9 cellular contexts compared by ENCODE assay signal in the genomic region with DNA sequence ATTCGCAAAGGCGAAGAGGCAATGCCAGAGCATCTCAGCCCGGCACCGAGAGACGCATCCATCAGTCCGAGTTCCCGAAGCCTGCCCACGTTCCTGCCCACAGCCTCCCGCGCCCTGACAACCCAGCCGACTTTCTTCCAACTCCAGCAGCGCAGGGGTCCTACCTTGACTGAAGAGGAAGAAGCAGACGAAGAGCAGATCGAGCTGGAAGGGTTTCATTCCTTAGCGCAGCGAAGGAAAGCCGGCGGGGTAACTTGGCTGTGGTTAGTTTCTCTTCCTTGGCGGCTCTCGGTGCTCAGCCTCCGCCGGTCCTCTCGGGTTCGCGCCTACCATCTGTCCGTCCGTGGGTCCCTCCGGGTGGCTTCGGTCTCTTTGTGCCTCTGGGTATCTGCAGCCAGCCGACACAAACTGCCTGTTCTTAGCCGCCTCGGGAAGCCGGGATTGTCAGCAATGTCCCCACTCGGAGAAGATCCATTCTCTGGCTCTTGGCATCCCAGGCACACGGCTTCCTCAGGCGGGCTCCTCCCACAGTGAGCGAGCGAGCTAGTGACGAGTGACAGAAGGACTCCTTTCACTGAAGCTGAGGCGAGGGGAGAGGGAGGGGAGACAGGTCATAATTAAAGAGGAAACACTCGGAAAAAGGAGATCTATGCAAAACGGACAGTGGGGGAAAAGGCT. TPM values are rescaled to one million over a fixed set of nuclear protein-coding genes. Genes with fewer than 3 reads are reported as not detected.
A peak's percentile ranks its signal among the peaks of the same experiment; 100 is the strongest.
DNase-seq lines count a peak whose midpoint lies in the region; ATAC-seq, FAIRE-seq and TF ChIP-seq lines count a peak whose summit lies in the region.
"Had no signal": no experiment of that assay in that cellular context is flagged by ENCODE, and none has a peak within 500 bp of the region (broad histone marks: within the 10 kb centered on the region; RNA-seq: fewer than 3 reads in every experiment).

KIRREL3 (minus strand) TSS at position 480 of the 678 bp plus-strand sequence.

- POLR2A ChIA-PET in A549 (lab: Yijun Ruan, JAX), result no interaction called here

- H3K9me3 ChIP-seq in A549 (no peaks in the 10 kb centered on the region), duodenal mucosa (ENCODE audit: control insufficient read depth in 1 of 2, low read length in 2 of 2) (no peaks in the 10 kb centered on the region), mesenchymal stem cell (ENCODE audit: control insufficient read depth, low read length) (no peaks in the 10 kb centered on the region)
- no peaks in the 10 kb centered on the region for H3K9me3 ChIP-seq in effector memory CD4-positive, alpha-beta T cell (ENCODE audit: control insufficient read depth, low read length)

- no peak within 1 kb of the TSS for H3K9ac ChIP-seq in duodenal mucosa (ENCODE audit: low read depth in 1 of 2, low read length in 2 of 2)
- peak within 1 kb of the TSS; percentile 81 for H3K9ac ChIP-seq in mesenchymal stem cell (ENCODE audit: low read length)

- H3K4me2 ChIP-seq in A549, result peak within 1 kb of the TSS; percentile 96
- H3K4me2 ChIP-seq in mesenchymal stem cell (ENCODE audit: low read length, poor library complexity, severe bottlenecking), result peak within 1 kb of the TSS; percentile 81

- H3K4me1 ChIP-seq in A549 (peaks cover 43% of the 10 kb centered on the region), duodenal mucosa (ENCODE audit: control insufficient read depth in 1 of 2, insufficient read depth in 2 of 2, low read length in 2 of 2) (no peaks in the 10 kb centered on the region), mesenchymal stem cell (ENCODE audit: control insufficient read depth, insufficient read depth, low read depth, low read length) (peaks cover 27% of the 10 kb centered on the region)
- H3K4me1 ChIP-seq in effector memory CD4-positive, alpha-beta T cell (ENCODE audit: control insufficient read depth, insufficient read depth, low read length, poor library complexity, severe bottlenecking), result no peaks in the 10 kb centered on the region

- DNase-seq in A549 (ENCODE audit: low read depth in 1 of 2, low spot score in 1 of 2), result peak; percentile 33 to 58
- DNase-seq in NCI-H1092 treated with DMSO at 0.1 percent for 48 hours (lab: John Stamatoyannopoulos, UW), result peak; percentile 65
- peak; percentile 17 for DNase-seq in mesenchymal stem cell
- DNase-seq in effector memory CD4-positive, alpha-beta T cell, result no peak
- no peak for DNase-seq in activated T-cell treated with anti-CD3 and anti-CD28 coated beads for 4 hours
- DNase-seq: DND-41 had no signal

- H2BK5ac ChIP-seq in mesenchymal stem cell (ENCODE audit: low read depth, low read length, poor library complexity, severe bottlenecking), result no peak within 1 kb of the TSS

- H2BK15ac ChIP-seq in mesenchymal stem cell (ENCODE audit: low read depth, poor library complexity, severe bottlenecking), result no peak within 1 kb of the TSS

- CTCF ChIA-PET in A549 (lab: Yijun Ruan, JAX), result interaction anchor here (0.9 to 6.0 kb wide), 4 partner anchors 8 to 559 kb away, joined by 3 to 62 read pairs (median 22); no protein-coding TSS in a partner anchor

- peak; percentile 49 to 62; a peak in 4 of 6 replicates for ATAC-seq in A549
- ATAC-seq in GM21367 (IDR thresholded peaks at IDR 0.05; ENCODE audit: unreplicated experiment), result no peak
- no peak for ATAC-seq in GM21528 (IDR thresholded peaks at IDR 0.05; ENCODE audit: low FRiP score, unreplicated experiment)

- H3K4me3 ChIP-seq in A549 (peak within 1 kb of the TSS; percentile 64), duodenal mucosa (ENCODE audit: low read depth in 1 of 2, low read length in 2 of 2) (peak within 1 kb of the TSS; percentile 48 to 50), mesenchymal stem cell (ENCODE audit: insufficient read depth in 1 of 2, low read depth in 1 of 2, low read length in 2 of 2) (peak within 1 kb of the TSS; percentile 64 to 88)
- no peak within 1 kb of the TSS for H3K4me3 ChIP-seq in effector memory CD4-positive, alpha-beta T cell (ENCODE audit: insufficient read depth, low read depth, low read length, poor library complexity, severe bottlenecking)

- no peak within 1 kb of the TSS for H3K4ac ChIP-seq in mesenchymal stem cell (ENCODE audit: low read depth in 1 of 2, low read length in 2 of 2)

- H3K36me3 ChIP-seq in duodenal mucosa (ENCODE audit: control insufficient read depth in 1 of 2, insufficient read depth in 2 of 2, low read length in 2 of 2) (no peaks in the 10 kb centered on the region), mesenchymal stem cell (ENCODE audit: control insufficient read depth in 1 of 2, insufficient read depth in 2 of 2, low read depth in 1 of 2, low read length in 2 of 2) (no peaks in the 10 kb centered on the region)
- no peaks in the 10 kb centered on the region for H3K36me3 ChIP-seq in effector memory CD4-positive, alpha-beta T cell (ENCODE audit: control insufficient read depth, insufficient read depth, low read length)

- no peak within 1 kb of the TSS for H2BK120ac ChIP-seq in mesenchymal stem cell (ENCODE audit: low read depth, low read length)

- TF ChIP-seq POLR2A in A549 (IDR thresholded peaks at IDR 0.05; ENCODE audit: low read length), result no peak

- H3K18ac ChIP-seq in mesenchymal stem cell (ENCODE audit: low read depth in 1 of 2, low read length in 2 of 2), result no peak within 1 kb of the TSS

- no peak within 1 kb of the TSS for H4K8ac ChIP-seq in mesenchymal stem cell (ENCODE audit: low read length)

- WGBS in A549 (ENCODE audit: missing lambda C conversion rate), result 1% methylated on average over 32 of the region's 42 CpGs
- 3% methylated on average over 42 of the region's 42 CpGs for WGBS in mesenchymal stem cell

- FAIRE-seq in A549 (lab: Jason Lieb, UNC), result no peak

- H3K23ac ChIP-seq in mesenchymal stem cell (ENCODE audit: low read length in 2 of 2), result no peak within 1 kb of the TSS

- TF ChIP-seq EP300 in A549 (IDR thresholded peaks at IDR 0.05), result no peak

- peak within 1 kb of the TSS; percentile 69 to 92 for H3K27ac ChIP-seq in A549
- H3K27ac ChIP-seq in duodenal mucosa (ENCODE audit: low read depth, low read length), result no peak within 1 kb of the TSS
- H3K27ac ChIP-seq in mesenchymal stem cell (ENCODE audit: low read length, poor library complexity, severe bottlenecking), result no peak within 1 kb of the TSS
- H3K27ac ChIP-seq in effector memory CD4-positive, alpha-beta T cell (ENCODE audit: insufficient read depth, low read length, poor library complexity, severe bottlenecking), result no peak within 1 kb of the TSS

- no peak within 1 kb of the TSS for H2AK5ac ChIP-seq in mesenchymal stem cell (ENCODE audit: low read length, severe bottlenecking)

- no peak within 1 kb of the TSS for H4K91ac ChIP-seq in mesenchymal stem cell (ENCODE audit: low read length)

- peaks cover 28% of the 10 kb centered on the region for H3K79me1 ChIP-seq in mesenchymal stem cell (replicated peaks; ENCODE audit: low read length, poor library complexity, severe bottlenecking)

- no peak within 1 kb of the TSS for H2BK12ac ChIP-seq in mesenchymal stem cell (ENCODE audit: low read length in 2 of 2)

- TF ChIP-seq RAD21 in A549 (conservative IDR thresholded peaks at IDR 0.05 in 1 of 2, IDR thresholded peaks at IDR 0.05 in 1 of 2), result no peak

- no peak for TF ChIP-seq CTCF in A549 (IDR thresholded peaks at IDR 0.05)

- no peak within 1 kb of the TSS for H3K14ac ChIP-seq in mesenchymal stem cell (ENCODE audit: low read length in 2 of 2)

- H2AFZ ChIP-seq in mesenchymal stem cell (ENCODE audit: low read depth, low read length), result peak within 1 kb of the TSS; percentile 66

- H3K27me3 ChIP-seq in duodenal mucosa (ENCODE audit: control insufficient read depth in 1 of 2, insufficient read depth in 2 of 2, low read length in 2 of 2) (peaks cover 61 to 70% of the 10 kb centered on the region in 2 donors), mesenchymal stem cell (ENCODE audit: control insufficient read depth in 1 of 2, insufficient read depth in 1 of 2, low read length in 2 of 2) (peaks cover 0 to 71% of the 10 kb centered on the region in 2 experiments)
- H3K27me3 ChIP-seq in effector memory CD4-positive, alpha-beta T cell (replicated peaks; ENCODE audit: control insufficient read depth, insufficient read depth, low read length, poor library complexity, severe bottlenecking), result peaks cover 9% of the 10 kb centered on the region

TF ChIP-seq in A549, 52 proteins besides CTCF, POLR2A, EP300 and RAD21:
- TF ChIP-seq MYC (IDR thresholded peaks at IDR 0.05; ENCODE audit: borderline replicate concordance, low read length) (no peak), FOSB (CRISPR knock-in tag; IDR thresholded peaks at IDR 0.05) (no peak), RCOR1 (IDR thresholded peaks at IDR 0.05; ENCODE audit: low read depth, low read length) (no peak), ZC3H11A (IDR thresholded peaks at IDR 0.05) (no peak), CBX8 (IDR thresholded peaks at IDR 0.05) (no peak), NFE2L2 (conservative IDR thresholded peaks at IDR 0.05; ENCODE audit: low read length) (no peak)
TF ChIP-seq in A549: peak in this region for 0.

RNA-seq across cellular contexts. Expression of gene KIRREL3, which starts in this region (rescaled TPM):
- polyA plus RNA-seq in A549 (2011; rRNA removed) (3.0 and 3.1 TPM in 2 replicates), A549 (2017; fragmentation: RNase III; extraction: RNeasy Plus Mini Kit Qiagen cat#74134 plus additional on column Dnase treatment) (11.0 to 11.7 TPM (median 11.5 TPM) in 3 replicates)
- 6.3 and 8.3 TPM in 2 replicates for polyA plus RNA-seq in A549 (2012; cell fraction: cytosol; rRNA removed)
- polyA plus RNA-seq in A549 (2012; cell fraction: nucleus; rRNA removed), result 24.5 and 25.4 TPM in 2 replicates
- polyA minus RNA-seq in A549 (2011; rRNA and poly(A)+ RNA removed), result 5.1 and 8.7 TPM in 2 replicates
- polyA plus RNA-seq in mesenchymal stem cell (2013, experiment 1 of 2), result 0.04 TPM
- 0.04 TPM for polyA plus RNA-seq in mesenchymal stem cell (2013, experiment 2 of 2)

Comparison
In these comparisons a context has a peak if more than half of its experiments do, and no peak if none do; other contexts are left out.
1. ATAC-seq: peak in A549 (2 of 2); none in GM21367 (single experiment) and GM21528 (single experiment).
2. DNase-seq: peak in A549 (2 of 2), NCI-H1092 treated with DMSO at 0.1 percent for 48 hours (single experiment) and mesenchymal stem cell (single experiment); none in effector memory CD4-positive, alpha-beta T cell (0 of 3) and activated T-cell treated with anti-CD3 and anti-CD28 coated beads for 4 hours (single experiment).
3. H3K27ac ChIP-seq: peak in A549 (2 of 2); none in duodenal mucosa (single experiment), mesenchymal stem cell (single experiment) and effector memory CD4-positive, alpha-beta T cell (single experiment).